In genomic region chr18:58201268-58201667, GRCh38 we compare ENCODE assay signal across 19 cellular contexts.
"Had no signal": no experiment of that assay in that cellular context is flagged by ENCODE, and none has a peak within 500 bp of the region (broad histone marks: within the 10 kb centered on the region; RNA-seq: fewer than 3 reads in every experiment).

No MANE protein-coding gene starts in this region.

- H3K4me1 Mint-ChIP-seq: central memory CD8-positive, alpha-beta T cell had no signal

- H3K27me3 Mint-ChIP-seq: memory B cell; stimulated activated naive CD8-positive, alpha-beta T cell treated with anti-CD3 and anti-CD28 coated beads, Interleukin-15, Interleukin-2, amounts not matched to agents 100 ng/mL and 50 ng/mL, for 24 hours had no signal

- ATAC-seq: natural killer cell had no signal

- H3K27ac ChIP-seq: brain microvascular endothelial cell, coronary artery, tibial nerve had no signal

- H3K36me3 Mint-ChIP-seq: memory B cell, natural killer cell had no signal

- H3K4me3 Mint-ChIP-seq: central memory CD8-positive, alpha-beta T cell; memory B cell; natural killer cell; stimulated activated naive CD8-positive, alpha-beta T cell treated with anti-CD3 and anti-CD28 coated beads, Interleukin-15, Interleukin-2, amounts not matched to agents 100 ng/mL and 50 ng/mL, for 24 hours had no signal

- H3K9me3 ChIP-seq: tibial nerve had no signal

- H3K4me3 ChIP-seq: coronary artery, tibial nerve had no signal

- H3K36me3 ChIP-seq: brain microvascular endothelial cell, tibial nerve had no signal

- DNase-seq: activated CD4-positive, alpha-beta T cell treated with anti-CD3 and anti-CD28 coated beads, Interleukin-2, amount 50 U/mL, for 1 hour; activated CD4-positive, CD25-positive, alpha-beta regulatory T cell treated with anti-CD3 and anti-CD28 coated beads, Interleukin-2, amount 50 U/mL, for 72 hours; activated CD8-positive, alpha-beta memory T cell treated with anti-CD3 and anti-CD28 coated beads, Interleukin-2, amount 50 U/mL, for 4 hours; activated effector memory CD4-positive, alpha-beta T cell treated with anti-CD3 and anti-CD28 coated beads, Interleukin-2, amount 50 U/mL, for 16 hours; activated naive CD4-positive, alpha-beta T cell treated with anti-CD3 and anti-CD28 coated beads, Interleukin-2, amount 50 U/mL, for 16 hours; activated T-cell treated with anti-CD3 and anti-CD28 coated beads, Interleukin-2, amount 50 U/mL, for 48 hours; aorta; brain microvascular endothelial cell; hypothalamus; islet precursor cell; natural killer cell; stimulated activated CD4-positive, alpha-beta T cell treated with anti-CD3 and anti-CD28 coated beads, Interleukin-2, amount 100 ng/mL, for 24 hours; T-helper 1 cell; T1000 had no signal

- H3K9me3 Mint-ChIP-seq: central memory CD8-positive, alpha-beta T cell; memory B cell; natural killer cell; stimulated activated naive CD8-positive, alpha-beta T cell treated with anti-CD3 and anti-CD28 coated beads, Interleukin-15, Interleukin-2, amounts not matched to agents 100 ng/mL and 50 ng/mL, for 24 hours had no signal

- H3K27me3 ChIP-seq: brain microvascular endothelial cell, tibial nerve had no signal

- H3K4me1 ChIP-seq: tibial nerve had no signal

- H3K27ac Mint-ChIP-seq: memory B cell; natural killer cell; stimulated activated naive CD8-positive, alpha-beta T cell treated with anti-CD3 and anti-CD28 coated beads, Interleukin-15, Interleukin-2, amounts not matched to agents 100 ng/mL and 50 ng/mL, for 24 hours had no signal
